8 cellular contexts compared by ENCODE assay signal in the genomic region with DNA sequence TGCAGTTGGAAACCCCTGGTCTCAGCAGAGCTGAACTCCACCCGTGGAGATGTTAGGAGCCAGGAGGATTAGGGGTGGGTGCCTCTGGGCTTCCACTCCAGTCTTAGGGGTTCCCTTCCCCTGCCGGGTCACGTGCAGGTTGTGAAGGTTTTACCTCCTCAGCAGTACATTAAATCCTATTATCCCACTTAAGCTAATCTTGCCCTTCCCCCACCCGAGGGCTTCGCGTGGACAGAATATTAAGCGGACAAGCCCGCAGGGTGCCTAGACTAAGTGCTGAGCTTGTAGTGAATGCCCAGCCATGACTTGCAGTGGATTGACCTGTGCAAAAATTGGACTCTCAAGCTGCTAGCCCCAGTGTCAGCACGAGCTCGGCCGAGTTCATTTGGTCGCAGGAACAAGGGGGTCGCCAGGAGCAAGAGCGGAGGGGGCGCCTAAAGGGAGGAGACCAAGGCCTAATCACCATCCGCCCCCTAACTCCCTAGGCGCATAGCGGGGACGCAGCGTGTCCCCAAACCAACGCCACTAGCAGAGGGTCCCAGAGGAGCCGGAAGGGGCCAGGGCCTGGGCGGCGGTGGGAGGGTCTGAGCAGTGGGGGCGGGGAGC. TPM values are rescaled to one million over a fixed set of nuclear protein-coding genes. Genes with fewer than 3 reads are reported as not detected.
DNase-seq lines count a peak whose midpoint lies in the region; ATAC-seq and TF ChIP-seq lines count a peak whose summit lies in the region.

No MANE protein-coding gene starts in this region.

- peak overlapping the region; percentile 3 to 65 for H3K4ac ChIP-seq in mesenchymal stem cell (ENCODE audit: low read depth in 1 of 2, low read length in 2 of 2)

- H3K4me1 Mint-ChIP-seq in MCF 10A (ENCODE audit: insufficient read depth, unreplicated experiment), result peaks cover 20% of the 10 kb centered on the region

- H3K27me3 ChIP-seq in mesenchymal stem cell (ENCODE audit: control insufficient read depth in 1 of 2, insufficient read depth in 1 of 2, low read length in 2 of 2) (no peaks in the 10 kb centered on the region), vagina (no peaks in the 10 kb centered on the region)

- no peak overlapping the region for H2AK5ac ChIP-seq in mesenchymal stem cell (ENCODE audit: low read length, severe bottlenecking)

- H3K18ac ChIP-seq in mesenchymal stem cell (ENCODE audit: low read depth in 1 of 2, low read length in 2 of 2), result peak overlapping the region; percentile 62 to 93

- H3K14ac ChIP-seq in mesenchymal stem cell (ENCODE audit: low read length in 2 of 2), result peak overlapping the region; percentile 9 to 37

- H3K27ac ChIP-seq in mesenchymal stem cell (ENCODE audit: low read length, poor library complexity, severe bottlenecking) (no peak overlapping the region), vagina (peak overlapping the region; percentile 86)

- peak overlapping the region in 1 of 2 experiments; percentile 54 for H3K23ac ChIP-seq in mesenchymal stem cell (ENCODE audit: low read length in 2 of 2)

- H2AFZ ChIP-seq in mesenchymal stem cell (ENCODE audit: low read depth, low read length), result peak overlapping the region; percentile 86

- H3K27ac Mint-ChIP-seq in MCF 10A (ENCODE audit: low read depth, unreplicated experiment), result no peak overlapping the region

- POLR2A ChIA-PET in MCF 10A (lab: Yijun Ruan, JAX), result interaction anchor here (0.6 to 5.5 kb wide), 7 partner anchors 8 to 957 kb away, joined by 3 to 81 read pairs (median 23); partner anchors contain the start of genes CIB1, FANCI and GDPGP1

- peak overlapping the region; percentile 78 for H3K4me3 Mint-ChIP-seq in MCF 10A (ENCODE audit: unreplicated experiment)

- H3K4me3 ChIP-seq in mesenchymal stem cell (ENCODE audit: insufficient read depth in 1 of 2, low read depth in 1 of 2, low read length in 2 of 2) (peak overlapping the region; percentile 92 to 97), vagina (peak overlapping the region; percentile 89 to 90)

- H3K36me3 ChIP-seq in mesenchymal stem cell (ENCODE audit: control insufficient read depth in 1 of 2, insufficient read depth in 2 of 2, low read depth in 1 of 2, low read length in 2 of 2) (peaks cover 0 to 12% of the 10 kb centered on the region in 2 experiments), vagina (no peaks in the 10 kb centered on the region)

- no peaks in the 10 kb centered on the region for H3K9me3 Mint-ChIP-seq in MCF 10A (ENCODE audit: unreplicated experiment)

- peak overlapping the region; percentile 93 for H4K8ac ChIP-seq in mesenchymal stem cell (ENCODE audit: low read length)

- peaks cover 40% of the 10 kb centered on the region for H3K79me1 ChIP-seq in mesenchymal stem cell (replicated peaks; ENCODE audit: low read length, poor library complexity, severe bottlenecking)

- peak overlapping the region; percentile 83 for H2BK120ac ChIP-seq in mesenchymal stem cell (ENCODE audit: low read depth, low read length)

- no peak for TF ChIP-seq CTCF in MCF 10A (IDR thresholded peaks at IDR 0.05; ENCODE audit: unreplicated experiment)
- peak in 1 of 3 experiments; percentile 1 for TF ChIP-seq CTCF in vagina (IDR thresholded peaks at IDR 0.05)

- no peak for TF ChIP-seq POLR2A in vagina (IDR thresholded peaks at IDR 0.05)

- ATAC-seq in GM19025 (IDR thresholded peaks at IDR 0.05; ENCODE audit: low read depth, unreplicated experiment), result peak; percentile 12
- ATAC-seq in HG03460 (IDR thresholded peaks at IDR 0.05; ENCODE audit: unreplicated experiment), result peak; percentile 27

- no peak overlapping the region for H2BK5ac ChIP-seq in mesenchymal stem cell (ENCODE audit: low read depth, low read length, poor library complexity, severe bottlenecking)

- H3K4me2 ChIP-seq in mesenchymal stem cell (ENCODE audit: low read length, poor library complexity, severe bottlenecking), result peak overlapping the region; percentile 93

- CTCF ChIA-PET in MCF 10A (lab: Yijun Ruan, JAX), result interaction anchor here (0.6 to 2.4 kb wide), 7 partner anchors 9 to 57 kb away, joined by 3 to 7 read pairs (median 3); no protein-coding TSS in a partner anchor

- H3K4me1 ChIP-seq in mesenchymal stem cell (ENCODE audit: control insufficient read depth, insufficient read depth, low read depth, low read length) (peaks cover 31% of the 10 kb centered on the region), vagina (peaks cover 53% of the 10 kb centered on the region)

- peak overlapping the region; percentile 98 for H4K91ac ChIP-seq in mesenchymal stem cell (ENCODE audit: low read length)

- H3K9me3 ChIP-seq in mesenchymal stem cell (ENCODE audit: control insufficient read depth, low read length) (no peaks in the 10 kb centered on the region), vagina (no peaks in the 10 kb centered on the region)

- H2BK12ac ChIP-seq in mesenchymal stem cell (ENCODE audit: low read length in 2 of 2), result peak overlapping the region; percentile 56 to 69

- no TSS peak for BruUV-seq in MCF 10A (replicated peaks; lab: Mats Ljungman, UMichigan)

- no peaks in the 10 kb centered on the region for H3K27me3 Mint-ChIP-seq in MCF 10A (ENCODE audit: insufficient read depth, unreplicated experiment)

- 17% methylated on average over 18 of the region's 25 CpGs for WGBS in mesenchymal stem cell

- H2BK15ac ChIP-seq in mesenchymal stem cell (ENCODE audit: low read depth, poor library complexity, severe bottlenecking), result peak overlapping the region; percentile 96

- DNase-seq in MCF 10A (ENCODE audit: unreplicated experiment) (no peak), mesenchymal stem cell (no peak), vagina (ENCODE audit: extremely low spot score in 2 of 2) (no peak), NCI-H510A (lab: John Stamatoyannopoulos, UW) (no peak)
- DNase-seq in stimulated activated CD4-positive, alpha-beta T cell treated with anti-CD3 and anti-CD28 coated beads, Interleukin-1b, Interleukin-23, amount 100 ng/mL, for 48 hours, result no peak
- DNase-seq in central memory CD4-positive, alpha-beta T cell, result no peak

- H3K9ac ChIP-seq in mesenchymal stem cell (ENCODE audit: low read length), result peak overlapping the region; percentile 86

- peaks cover 26% of the 10 kb centered on the region for H3K36me3 Mint-ChIP-seq in MCF 10A (ENCODE audit: insufficient read depth, unreplicated experiment)

- intact Hi-C loops in MCF 10A (cut with micrococcal nuclease) (no loop called here), vagina (cut with DNase I) (no loop called here)

RNA-seq across cellular contexts. Expression of gene SEMA4B, which starts 0.5 kb away (rescaled TPM):
- total RNA-seq in MCF 10A (2022) (38.6 and 46.4 TPM in 2 replicates), vagina (205 TPM)
- 21.4 TPM for polyA plus RNA-seq in mesenchymal stem cell (2013, experiment 1 of 2)
- polyA plus RNA-seq in mesenchymal stem cell (2013, experiment 2 of 2), result 22.7 TPM

RNA-seq across cellular contexts. Expression of gene CIB1, which starts 33.1 kb away (rescaled TPM):
- total RNA-seq in MCF 10A (2022) (45.6 and 50.5 TPM in 2 replicates), vagina (42.7 TPM)
- 90.2 TPM for polyA plus RNA-seq in mesenchymal stem cell (2013, experiment 1 of 2)
- 93.4 TPM for polyA plus RNA-seq in mesenchymal stem cell (2013, experiment 2 of 2)

RNA-seq across cellular contexts. Expression of gene GDPGP1, which starts 33.4 kb away (rescaled TPM):
- 3.4 and 6.6 TPM in 2 replicates for total RNA-seq in MCF 10A (2022)
- polyA plus RNA-seq in mesenchymal stem cell (2013, experiment 1 of 2), result 1.1 TPM
- polyA plus RNA-seq in mesenchymal stem cell (2013, experiment 2 of 2), result 1.0 TPM
- total RNA-seq in vagina, result 4.9 TPM

RNA-seq across cellular contexts. Expression of gene TTLL13, which starts 48.7 kb away (rescaled TPM):
- total RNA-seq in MCF 10A (2022), result 0.47 TPM in 1 of 2 replicates, not detected in the other
- polyA plus RNA-seq in mesenchymal stem cell (2013, experiment 1 of 2), result 0.04 TPM
- polyA plus RNA-seq in mesenchymal stem cell (2013, experiment 2 of 2), result 0.11 TPM
- total RNA-seq in vagina, result not detected
